Comparison of ENCODE assay signal across 24 cellular contexts in the genomic region with DNA sequence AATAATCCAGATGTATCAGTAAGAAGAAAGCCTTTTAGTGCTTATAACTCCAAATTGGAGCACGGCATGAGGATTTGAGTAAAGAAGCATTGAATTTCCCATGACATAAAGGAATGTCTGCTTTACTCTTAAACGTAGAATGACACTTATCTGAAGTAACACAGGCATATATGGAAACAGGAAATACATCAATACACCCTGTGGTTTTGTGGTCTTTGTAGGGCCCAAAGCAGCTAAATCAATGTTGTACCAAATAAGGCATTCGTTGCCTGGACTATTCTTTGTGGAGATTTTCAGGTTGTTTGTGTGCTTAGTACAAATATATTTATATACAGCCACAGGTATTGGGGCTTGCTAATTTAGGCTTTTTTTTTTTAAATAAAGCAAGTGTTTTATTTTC.
DNase-seq lines count a peak whose midpoint lies in the region; ATAC-seq and TF ChIP-seq lines count a peak whose summit lies in the region.
"Had no signal": no experiment of that assay in that cellular context is flagged by ENCODE, and none has a peak within 500 bp of the region (broad histone marks: within the 10 kb centered on the region; RNA-seq: fewer than 3 reads in every experiment).

No MANE protein-coding gene starts in this region.

- TF ChIP-seq CTCF in fibroblast of mammary gland (conservative IDR thresholded peaks at IDR 0.05; ENCODE audit: control insufficient read depth, insufficient read depth, low read depth, low read length) (no peak), thyroid gland (IDR thresholded peaks at IDR 0.05) (no peak)

- no peaks in the 10 kb centered on the region for H3K9me3 ChIP-seq in SK-N-MC (ENCODE audit: low read depth, low read length)
- no peaks in the 10 kb centered on the region for H3K9me3 ChIP-seq in thyroid gland
- H3K9me3 ChIP-seq: HAP-1, mucosa of descending colon, thoracic aorta had no signal

- peak; percentile 42 for DNase-seq in SK-N-MC (ENCODE audit: low read depth, low spot score)
- peak; percentile 2 for DNase-seq in fibroblast of mammary gland (ENCODE audit: low read depth)
- DNase-seq in NCI-H774 (lab: John Stamatoyannopoulos, UW) = no peak
- no peak for DNase-seq in thyroid gland
- DNase-seq: activated CD4-positive, alpha-beta T cell treated with anti-CD3 and anti-CD28 coated beads, Interleukin-2, amount 10 ng/mL, durations not matched to agents 24 days and 14 days; CD4-positive, alpha-beta memory T cell; foreskin fibroblast; GF-D8; mucosa of descending colon; NCI-H524; Right ventricle myocardium superior; stimulated activated CD4-positive, alpha-beta T cell treated with anti-CD3 and anti-CD28 coated beads, Interleukin-2, amount 100 ng/mL, for 24 hours; stimulated activated naive B cell treated with anti-CD40 and anti-IgM and Interleukin-4, amounts not matched to agents 10 μg/mL and 1 μg/mL and 100 μg/mL, for 72 hours; T-cell had no signal

- no peaks in the 10 kb centered on the region for H3K4me1 ChIP-seq in thyroid gland
- H3K4me1 ChIP-seq: HAP-1, neural progenitor cell had no signal

- ATAC-seq in GM18867 (IDR thresholded peaks at IDR 0.05; ENCODE audit: unreplicated experiment) = peak; percentile 87
- ATAC-seq in HG03575 (IDR thresholded peaks at IDR 0.05; ENCODE audit: extremely low read depth, insufficient number of reproducible peaks, low FRiP score, unreplicated experiment) = peak; percentile 48
- no peak for ATAC-seq in HG02981 (IDR thresholded peaks at IDR 0.05; ENCODE audit: unreplicated experiment)
- ATAC-seq in HG02571 (IDR thresholded peaks at IDR 0.05; ENCODE audit: unreplicated experiment) = no peak
- ATAC-seq: mucosa of descending colon; stimulated activated naive B cell treated with anti-CD40 and anti-IgM and Interleukin-4, amounts not matched to agents 10 μg/mL and 1 μg/mL and 100 μg/mL, for 72 hours; T-cell had no signal

- no peak overlapping the region for H3K9ac ChIP-seq in SK-N-MC (ENCODE audit: insufficient read length)
- H3K9ac ChIP-seq: neural progenitor cell had no signal

- H3K36me3 ChIP-seq in SK-N-MC (ENCODE audit: insufficient read depth, low read length) = no peaks in the 10 kb centered on the region
- H3K36me3 ChIP-seq in thyroid gland = no peaks in the 10 kb centered on the region
- H3K36me3 ChIP-seq: cardiac muscle cell, HAP-1, neural progenitor cell, thoracic aorta had no signal

- no peak for TF ChIP-seq POLR2A in thyroid gland (IDR thresholded peaks at IDR 0.05)

- H3K4me3 ChIP-seq in SK-N-MC (no peak overlapping the region), fibroblast of mammary gland (ENCODE audit: control insufficient read depth, low read depth, low read length) (no peak overlapping the region), thyroid gland (replicated peaks in 1 of 3) (no peak overlapping the region)
- H3K4me3 ChIP-seq: cardiac muscle cell, HAP-1, hepatocyte, mucosa of descending colon, neural progenitor cell, skin epidermis, thoracic aorta had no signal

- peak overlapping the region; percentile 33; the same call in 1 of the 2 replicates for H3K27ac ChIP-seq in SK-N-MC
- no peak overlapping the region for H3K27ac ChIP-seq in thyroid gland
- H3K27ac ChIP-seq: cardiac muscle cell, hepatocyte, neural progenitor cell, skin epidermis, thoracic aorta had no signal

- 37 to 43% methylated on average over 3 of the region's 3 CpGs for WGBS in thyroid gland, 2 donors

- no peaks in the 10 kb centered on the region for H3K27me3 ChIP-seq in thyroid gland
- H3K27me3 ChIP-seq: cardiac muscle cell, hepatocyte, neural progenitor cell had no signal

- intact Hi-C loops in thyroid gland (cut with DNase I) = no loop called here

Comparison
In these comparisons a context has a peak if more than half of its experiments do, and no peak if none do; other contexts are left out.
1. ATAC-seq: peak in GM18867 (single experiment) and HG03575 (single experiment); none in HG02981 (single experiment) and HG02571 (single experiment).
2. DNase-seq: peak in SK-N-MC (single experiment) and fibroblast of mammary gland (single experiment); none in NCI-H774 (single experiment) and thyroid gland (0 of 2).